In the genomic region with DNA sequence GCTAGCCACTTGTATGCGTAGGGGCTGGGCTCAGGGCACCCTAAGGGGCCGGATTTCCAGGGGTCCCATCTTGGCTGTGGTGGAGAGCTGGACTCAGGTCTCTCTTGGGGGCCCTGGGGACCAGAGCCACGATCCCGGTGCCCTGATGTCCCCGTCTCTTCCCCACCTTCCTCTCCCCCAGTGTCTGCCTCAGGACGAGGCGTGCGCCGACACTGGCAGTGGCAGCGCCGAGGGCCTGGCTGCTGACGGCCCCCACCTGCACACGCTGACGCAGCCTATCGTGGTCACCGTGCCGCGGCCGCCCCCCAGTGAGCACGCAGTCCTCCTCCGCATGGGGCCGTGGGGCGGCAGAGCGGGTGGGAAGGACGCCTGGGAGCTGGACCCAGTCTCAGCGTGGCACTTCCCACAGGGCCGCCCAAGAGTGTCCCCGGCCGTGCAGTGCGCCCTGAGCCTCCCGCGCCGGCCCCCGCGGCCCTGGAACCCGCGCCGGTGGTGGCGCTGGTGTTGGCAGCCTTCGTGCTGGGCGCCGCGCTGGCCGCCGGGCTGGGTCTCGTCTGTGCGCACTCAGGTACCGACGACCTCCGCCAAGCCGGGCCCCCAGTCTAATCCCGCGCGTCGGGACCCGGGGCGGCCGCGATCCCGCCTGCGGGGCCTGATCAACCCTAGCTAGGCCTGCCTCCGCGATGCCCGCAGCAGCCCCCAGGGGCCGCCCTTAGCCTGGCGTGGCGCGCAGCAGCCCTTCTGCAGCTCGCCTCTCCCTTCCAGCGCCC, we compare ENCODE assay signal across 8 cellular contexts. TPM values are rescaled to one million over a fixed set of nuclear protein-coding genes. Genes with fewer than 3 reads are reported as not detected.
A peak's percentile ranks its signal among the peaks of the same experiment; 100 is the strongest.
DNase-seq lines count a peak whose midpoint lies in the region; ATAC-seq and TF ChIP-seq lines count a peak whose summit lies in the region.

No MANE protein-coding gene starts in this region.

- H3K36me3 ChIP-seq in GM23248 (ENCODE audit: low read depth) (no peaks in the 10 kb centered on the region; the same call in 1 of the 2 replicates), adrenal gland (replicated peaks in 1 of 2) (peaks cover 0 to 13% of the 10 kb centered on the region in 2 donors), skeletal muscle tissue (ENCODE audit: control insufficient read depth in 3 of 3, insufficient read depth in 3 of 3, low read length in 3 of 3) (peaks cover 8 to 13% (median 10%) of the 10 kb centered on the region in 3 donors)

- H3K27ac ChIP-seq in GM23248: peak overlapping the region; percentile 31
- peak overlapping the region in 1 of 5 donors; percentile 68 for H3K27ac ChIP-seq in adrenal gland
- peak overlapping the region; percentile 17 for H3K27ac ChIP-seq in right cardiac atrium (ENCODE audit: low read length)
- H3K27ac ChIP-seq in skeletal muscle tissue (ENCODE audit: low read depth, low read length): no peak overlapping the region

- in situ Hi-C loops in GM23248 (cut with MboI): no loop called here

- H3K9me2 ChIP-seq in GM23248 (ENCODE audit: insufficient read depth): no peaks in the 10 kb centered on the region

- H3K27me3 ChIP-seq in GM23248 (replicated peaks; ENCODE audit: insufficient read depth) (no peaks in the 10 kb centered on the region), adrenal gland (peaks cover 25% of the 10 kb centered on the region), right cardiac atrium (ENCODE audit: control insufficient read depth, insufficient read depth) (no peaks in the 10 kb centered on the region), skeletal muscle tissue (ENCODE audit: control insufficient read depth in 3 of 3, insufficient read depth in 3 of 3, low read length in 3 of 3) (peaks cover 20 to 56% (median 34%) of the 10 kb centered on the region in 3 donors)

- peaks cover 5% of the 10 kb centered on the region; the same call in 1 of the 2 replicates for H3K79me2 ChIP-seq in GM23248 (ENCODE audit: insufficient read depth)

- H4K20me1 ChIP-seq in GM23248 (ENCODE audit: insufficient read depth): no peaks in the 10 kb centered on the region

- peak overlapping the region; percentile 88 for H3K4me2 ChIP-seq in GM23248 (ENCODE audit: unreplicated experiment)

- WGBS in GM23248 (ENCODE audit: low coverage in 1 of 2, low lambda C conversion rate in 2 of 2, missing lambda C conversion rate in 2 of 2), 2 experiments: 1% methylated on average over 51 to 55 of the region's 70 CpGs
- 4 to 13% (median 8%) methylated on average over 4 to 70 of the region's 70 CpGs for WGBS in adrenal gland, 4 donors
- WGBS in right cardiac atrium: 1% methylated on average over 70 of the region's 70 CpGs

- no peak for TF ChIP-seq POLR2A in adrenal gland (IDR thresholded peaks at IDR 0.05)

- H3K4me3 ChIP-seq in AG04449 (ENCODE audit: low read depth, low read length) (peak overlapping the region; percentile 41), GM23248 (peak overlapping the region; percentile 74), adrenal gland (peak overlapping the region in 1 of 4 donors; percentile 32), right cardiac atrium (ENCODE audit: low read length) (peak overlapping the region; percentile 3), skeletal muscle tissue (ENCODE audit: low read length in 3 of 3) (peak overlapping the region; percentile 7 to 51 (median 35))

- H3F3A ChIP-seq in GM23248 (ENCODE audit: insufficient read depth): no peaks in the 10 kb centered on the region

- H3K4me1 ChIP-seq in GM23248 (ENCODE audit: insufficient read depth) (0 out of 2 replicates have a peak, but pooled peaks cover 8% of the 10 kb centered on the region), adrenal gland (replicated peaks in 1 of 2) (peaks cover 21 to 31% of the 10 kb centered on the region in 2 donors), right cardiac atrium (ENCODE audit: control insufficient read depth, insufficient read depth, low read length) (peaks cover 2% of the 10 kb centered on the region), skeletal muscle tissue (ENCODE audit: control insufficient read depth in 3 of 3, insufficient read depth in 3 of 3, low read length in 3 of 3) (peaks cover 32 to 46% (median 41%) of the 10 kb centered on the region in 3 donors)

- POLR2A ChIA-PET in AG04449 (lab: Yijun Ruan, JAX): interaction anchor here (0.7 to 1.3 kb wide), 3 partner anchors 12 to 14 kb away, joined by 3 to 6 read pairs (median 3); partner anchors contain the start of gene MAP2K7

- ATAC-seq in SK-N-SH treated with all-trans-retinoic acid at 6 μM for 48 hours (peak; percentile 28), right cardiac atrium (no peak), GM21529 (IDR thresholded peaks at IDR 0.05; ENCODE audit: unreplicated experiment) (no peak), omental fat pad (ENCODE audit: low FRiP score) (no peak)

- H3K9me3 ChIP-seq in GM23248 (ENCODE audit: low read depth) (no peaks in the 10 kb centered on the region), adrenal gland (replicated peaks in 1 of 3) (no peaks in the 10 kb centered on the region), right cardiac atrium (ENCODE audit: control insufficient read depth, low read length) (no peaks in the 10 kb centered on the region), skeletal muscle tissue (ENCODE audit: control insufficient read depth in 3 of 3, low read length in 3 of 3) (no peaks in the 10 kb centered on the region)

- peak overlapping the region; percentile 79 for H2AFZ ChIP-seq in GM23248

- DNase-seq in AG04449 (ENCODE audit: low read depth, low spot score): no peak
- DNase-seq in GM23248: peak; percentile 88
- DNase-seq in adrenal gland: peak in 2 of 7 donors; percentile 63 to 79
- DNase-seq in right cardiac atrium: peak; percentile 49 to 88 (median 80)
- DNase-seq in omental fat pad (ENCODE audit: low spot score): no peak

- CTCF ChIA-PET in AG04449 (lab: Yijun Ruan, JAX): interaction anchor here (1.0 to 5.9 kb wide), 12 partner anchors 8 to 336 kb away, joined by 3 to 29 read pairs (median 4); partner anchors contain the start of genes MAP2K7 and TIMM44

- peak; percentile 86 for TF ChIP-seq CTCF in AG04449 (IDR thresholded peaks at IDR 0.05; ENCODE audit: insufficient read depth, low read length, missing control alignments)
- TF ChIP-seq CTCF in adrenal gland (IDR thresholded peaks at IDR 0.05): peak; percentile 20 to 50 (median 32)
- TF ChIP-seq CTCF in omental fat pad (IDR thresholded peaks at IDR 0.05): peak in 1 of 3 donors; percentile 7

- peak overlapping the region; percentile 73 for H3K9ac ChIP-seq in GM23248
- peak overlapping the region in 2 of 3 donors; percentile 33 to 61 for H3K9ac ChIP-seq in skeletal muscle tissue (ENCODE audit: low read depth in 1 of 3, low read length in 3 of 3)

- intact Hi-C loops in adrenal gland (cut with DNase I) (no loop called here), right cardiac atrium (cut with DNase I) (no loop called here)

TF ChIP-seq in SK-N-SH treated with all-trans-retinoic acid at 6 μM for 48 hours, 23 proteins besides CTCF, POLR2A, EP300 and RAD21:
- no peak for TF ChIP-seq ARNTL (CRISPR knock-in tag; IDR thresholded peaks at IDR 0.05; ENCODE audit: borderline replicate concordance, low read depth)

RNA-seq across cellular contexts. Expression of gene SNAPC2, which starts 2.7 kb away (rescaled TPM):
- total RNA-seq in GM23248 (2014; rRNA removed; shearing (Covaris generic)): 20.5 and 33.7 TPM in 2 replicates
- polyA plus RNA-seq in GM23248 (2016; fragmentation: Nextera tagmentation; extraction: Ambion mirVana): 47.2 and 49.4 TPM in 2 replicates
- 10 to 100 TPM; 12.7 to 38.2 (median 23.7) TPM for total RNA-seq in adrenal gland
- 10 to 100 TPM in 2 of 3 donors, 1 to 10 TPM in 1; 8.2 to 20.7 (median 16.0) TPM for polyA plus RNA-seq in adrenal gland
- 10 to 100 TPM in 3 of 4 donors, 1 to 10 TPM in 1; 9.6 to 14.4 (median 11.0) TPM for total RNA-seq in right cardiac atrium
- 12.2 TPM for polyA plus RNA-seq in right cardiac atrium
- total RNA-seq in skeletal muscle tissue: 6.3 TPM
- total RNA-seq in omental fat pad: 10 to 100 TPM in 3 of 4 donors, 1 to 10 TPM in 1; 4.7 to 13.1 (median 12.3) TPM

RNA-seq across cellular contexts. Expression of gene TGFBR3L, which starts 2.8 kb away (rescaled TPM):
- total RNA-seq in GM23248 (2014; rRNA removed; shearing (Covaris generic)): 9.0 TPM in 1 of 2 replicates, not detected in the other
- 24.3 and 30.6 TPM in 2 replicates for polyA plus RNA-seq in GM23248 (2016; fragmentation: Nextera tagmentation; extraction: Ambion mirVana)
- total RNA-seq in adrenal gland: 1 to 10 TPM in 3 of 8 donors, under 1 TPM in 2, not detected in 3; 0.23 to 7.0 (median 2.1) TPM
- polyA plus RNA-seq in adrenal gland: 1 to 10 TPM in 2 of 3 donors, under 1 TPM in 1; 0.62 to 3.3 (median 1.2) TPM
- total RNA-seq in right cardiac atrium: 10 to 100 TPM in 3 of 4 donors, 1 to 10 TPM in 1; 8.0 to 17.6 (median 14.5) TPM
- polyA plus RNA-seq in right cardiac atrium: 2.4 TPM
- 1.6 TPM for total RNA-seq in skeletal muscle tissue
- total RNA-seq in omental fat pad: not detected

RNA-seq across cellular contexts. Expression of gene CTXN1, which starts 8.5 kb away (rescaled TPM):
- total RNA-seq in GM23248 (2014; rRNA removed; shearing (Covaris generic)): 3.5 and 9.0 TPM in 2 replicates
- polyA plus RNA-seq in GM23248 (2016; fragmentation: Nextera tagmentation; extraction: Ambion mirVana): 3.3 and 3.4 TPM in 2 replicates
- total RNA-seq in adrenal gland: 10 to 100 TPM in 5 of 8 donors, 1 to 10 TPM in 3; 2.4 to 17.9 (median 10.7) TPM
- polyA plus RNA-seq in adrenal gland: 10 to 100 TPM in 2 of 3 donors, not detected in 1; 10.4 to 12.2 TPM
- under 1 TPM in 2 of 4 donors, not detected in 2; 0.24 to 0.34 TPM for total RNA-seq in right cardiac atrium
- polyA plus RNA-seq in right cardiac atrium: 0.16 TPM
- 0.52 TPM for total RNA-seq in skeletal muscle tissue
- 1 to 10 TPM in 3 of 4 donors, not detected in 1; 1.6 to 3.7 (median 2.0) TPM for total RNA-seq in omental fat pad

RNA-seq across cellular contexts. Expression of gene MAP2K7, which starts 13.8 kb away (rescaled TPM):
- 9.7 and 14.8 TPM in 2 replicates for total RNA-seq in GM23248 (2014; rRNA removed; shearing (Covaris generic))
- polyA plus RNA-seq in GM23248 (2016; fragmentation: Nextera tagmentation; extraction: Ambion mirVana) (4.6 and 4.8 TPM in 2 replicates), adrenal gland (100 to 1,000 TPM in 1 of 3 donors, 10 to 100 TPM in 1, 1 to 10 TPM in 1; 7.5 to 110 (median 21.7) TPM), right cardiac atrium (26.9 TPM)
- total RNA-seq in adrenal gland (10 to 100 TPM in 6 of 8 donors, 1 to 10 TPM in 2; 9.2 to 41.2 (median 23.2) TPM), right cardiac atrium (10 to 100 TPM; 23.2 to 32.6 (median 28.5) TPM), skeletal muscle tissue (9.4 TPM), omental fat pad (10 to 100 TPM; 12.9 to 13.7 (median 13.6) TPM)

RNA-seq across cellular contexts. Expression of gene TIMM44, which starts 26.0 kb away (rescaled TPM):
- 53.1 and 66.8 TPM in 2 replicates for total RNA-seq in GM23248 (2014; rRNA removed; shearing (Covaris generic))
- polyA plus RNA-seq in GM23248 (2016; fragmentation: Nextera tagmentation; extraction: Ambion mirVana): 25.8 and 28.6 TPM in 2 replicates
- 10 to 100 TPM; 50.6 to 88.2 (median 60.8) TPM for total RNA-seq in adrenal gland
- 100 to 1,000 TPM in 2 of 3 donors, 10 to 100 TPM in 1; 58.3 to 218 (median 183) TPM for polyA plus RNA-seq in adrenal gland
- 10 to 100 TPM; 51.1 to 88.9 (median 64.0) TPM for total RNA-seq in right cardiac atrium
- 64.6 TPM for polyA plus RNA-seq in right cardiac atrium
- 36.0 TPM for total RNA-seq in skeletal muscle tissue
- 10 to 100 TPM; 44.3 to 53.3 (median 47.6) TPM for total RNA-seq in omental fat pad

Comparison
In these comparisons a context has a peak if more than half of its experiments do, and no peak if none do; other contexts are left out.
1. DNase-seq: peak in GM23248 (single experiment) and right cardiac atrium (3 of 3); none in AG04449 (single experiment) and omental fat pad (single experiment).